ENCODE assay signal across 1 cellular context in the genomic region with DNA sequence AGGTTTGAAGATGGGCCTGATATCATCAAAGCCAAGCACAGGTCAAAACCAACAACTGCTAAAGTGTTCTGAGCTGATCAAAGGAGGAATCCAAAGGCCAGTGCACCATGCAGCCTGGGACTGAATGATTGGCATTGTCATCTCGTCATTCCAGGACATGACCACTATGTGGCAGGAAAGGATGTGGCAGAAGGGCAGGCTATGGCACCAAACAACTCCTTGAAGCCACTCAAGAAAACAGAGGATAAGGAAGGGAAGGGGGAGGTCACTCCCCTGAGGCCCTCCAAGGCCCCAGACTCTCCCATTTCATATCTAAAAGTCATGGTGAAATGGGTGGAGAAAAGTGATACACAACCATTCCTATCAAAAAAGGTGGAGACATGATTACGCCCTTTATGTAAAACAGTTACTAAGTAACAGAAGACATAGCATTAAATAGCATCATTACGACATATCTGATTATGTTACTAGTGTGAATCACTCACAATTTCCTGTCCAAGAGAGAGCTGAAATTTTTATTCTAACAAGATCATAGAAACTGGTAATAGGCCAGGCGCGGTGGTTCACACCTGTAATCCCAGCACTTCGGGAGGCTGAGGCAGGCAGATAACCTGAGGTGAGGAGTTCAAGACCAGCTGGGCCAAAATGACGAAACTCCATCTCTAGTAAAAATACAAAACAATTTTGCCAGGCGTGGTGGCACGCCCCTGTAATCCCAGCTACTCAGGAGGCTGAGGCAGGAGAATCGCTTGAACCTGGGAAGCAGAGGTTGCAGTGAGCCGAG.
TF ChIP-seq lines count a peak whose summit lies in the region.

No MANE protein-coding gene starts in this region.

TF ChIP-seq in K562, 482 proteins besides CTCF, POLR2A, EP300 and RAD21 (continued from another document):
- TF ChIP-seq, protein P1, sequence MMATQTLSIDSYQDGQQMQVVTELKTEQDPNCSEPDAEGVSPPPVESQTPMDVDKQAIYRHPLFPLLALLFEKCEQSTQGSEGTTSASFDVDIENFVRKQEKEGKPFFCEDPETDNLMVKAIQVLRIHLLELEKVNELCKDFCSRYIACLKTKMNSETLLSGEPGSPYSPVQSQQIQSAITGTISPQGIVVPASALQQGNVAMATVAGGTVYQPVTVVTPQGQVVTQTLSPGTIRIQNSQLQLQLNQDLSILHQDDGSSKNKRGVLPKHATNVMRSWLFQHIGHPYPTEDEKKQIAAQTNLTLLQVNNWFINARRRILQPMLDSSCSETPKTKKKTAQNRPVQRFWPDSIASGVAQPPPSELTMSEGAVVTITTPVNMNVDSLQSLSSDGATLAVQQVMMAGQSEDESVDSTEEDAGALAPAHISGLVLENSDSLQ (IDR thresholded peaks at IDR 0.05), result peak; percentile 80
- TF ChIP-seq MEIS2 (IDR thresholded peaks at IDR 0.05; ENCODE audit: partially characterized antibody), result peak; percentile 55
